Comparison of ENCODE assay signal across 1 cellular context in the genomic region with DNA sequence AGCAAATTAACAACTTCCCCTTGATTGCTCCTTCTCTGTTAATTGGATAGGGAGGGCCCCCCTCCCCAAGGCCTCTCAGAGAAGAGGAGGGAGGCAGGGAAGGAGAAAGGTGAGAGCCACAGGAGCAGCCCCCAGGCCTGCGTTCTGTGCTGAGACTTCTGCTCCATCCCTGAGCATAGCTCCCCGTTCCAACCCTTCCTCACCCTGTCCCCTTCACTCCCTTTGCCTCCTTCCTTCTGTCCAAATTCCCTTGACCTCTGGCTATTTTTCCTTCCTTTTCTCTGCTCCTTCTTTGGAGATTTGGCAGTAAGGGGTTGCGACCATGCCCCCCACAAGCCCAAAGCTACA.
TF ChIP-seq lines count a peak whose summit lies in the region.

No MANE protein-coding gene starts in this region.

TF ChIP-seq in GM12878, 131 proteins besides CTCF, POLR2A, EP300 and RAD21:
- no peak for TF ChIP-seq ZNF207 (IDR thresholded peaks at IDR 0.05; ENCODE audit: borderline replicate concordance)
